In the genomic region with DNA sequence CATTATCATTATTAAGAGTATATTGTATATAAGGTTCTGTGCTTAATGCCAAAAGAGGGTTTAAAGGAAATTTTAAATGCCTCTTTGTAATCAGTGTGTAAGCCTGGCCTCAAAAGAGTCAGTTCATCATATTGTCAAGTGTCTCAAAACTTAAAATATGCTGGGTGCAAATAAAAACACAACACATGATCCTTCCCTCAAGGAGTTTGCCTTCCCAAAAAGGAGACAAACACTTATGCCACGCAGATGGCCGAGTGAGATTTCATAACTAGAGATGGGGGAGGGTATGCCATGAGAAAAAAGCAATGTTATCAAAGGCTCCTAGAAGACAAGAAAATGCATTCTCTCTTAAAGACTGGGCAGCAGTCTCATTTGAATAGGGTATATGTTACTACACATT, we compare ENCODE assay signal across 19 cellular contexts.
"Had no signal": no experiment of that assay in that cellular context is flagged by ENCODE, and none has a peak within 500 bp of the region (broad histone marks: within the 10 kb centered on the region; RNA-seq: fewer than 3 reads in every experiment).

No MANE protein-coding gene starts in this region.

- H3K4me1 Mint-ChIP-seq: neural crest cell; stimulated activated memory B cell treated with anti-CD40 and anti-IgM and Interleukin-4, amounts not matched to agents 10 μg/mL and 1 μg/mL and 100 μg/mL, for 72 hours had no signal

- H3K27me3 Mint-ChIP-seq: stimulated activated memory B cell treated with anti-CD40 and anti-IgM and Interleukin-4, amounts not matched to agents 10 μg/mL and 1 μg/mL and 100 μg/mL, for 72 hours had no signal

- ATAC-seq: heart left ventricle; mucosa of descending colon; natural killer cell; sciatic nerve; stimulated activated memory B cell treated with anti-CD40 and anti-IgM and Interleukin-4, amounts not matched to agents 10 μg/mL and 1 μg/mL and 100 μg/mL, for 72 hours had no signal

- H3K4me1 ChIP-seq: spleen, stomach had no signal

- H3K27ac Mint-ChIP-seq: natural killer cell; stimulated activated memory B cell treated with anti-CD40 and anti-IgM and Interleukin-4, amounts not matched to agents 10 μg/mL and 1 μg/mL and 100 μg/mL, for 72 hours had no signal

- DNase-seq: cortex of kidney; dorsolateral prefrontal cortex; effector CD8-positive, alpha-beta T cell; heart left ventricle; hippocampal formation; kidney glomerular epithelial cell; mucosa of descending colon; natural killer cell; posterior cingulate gyrus; spleen; stimulated activated CD4-positive, alpha-beta T cell treated with anti-CD3 and anti-CD28 coated beads, Interleukin-15, amount 100 ng/mL, for 24 hours; stimulated activated CD4-positive, alpha-beta T cell treated with anti-CD3 and anti-CD28 coated beads, Interleukin-1b, Interleukin-23, amount 100 ng/mL, for 48 hours; stimulated activated CD4-positive, alpha-beta T cell treated with anti-CD3 and anti-CD28 coated beads, Interleukin-4, amount 100 ng/mL, for 24 hours; stomach; substantia nigra; trophoblast cell had no signal

- H3K27me3 ChIP-seq: dorsolateral prefrontal cortex, heart left ventricle, spleen, stomach had no signal

- H3K4me3 Mint-ChIP-seq: natural killer cell; neural crest cell; stimulated activated memory B cell treated with anti-CD40 and anti-IgM and Interleukin-4, amounts not matched to agents 10 μg/mL and 1 μg/mL and 100 μg/mL, for 72 hours had no signal

- H3K9me3 ChIP-seq: heart left ventricle, mucosa of descending colon, spleen, stomach had no signal

- H3K4me3 ChIP-seq: dorsolateral prefrontal cortex, heart left ventricle, mucosa of descending colon, spleen, stomach had no signal

- H3K27ac ChIP-seq: heart left ventricle, spleen, stomach had no signal

- H3K9me3 Mint-ChIP-seq: natural killer cell; neural crest cell; stimulated activated memory B cell treated with anti-CD40 and anti-IgM and Interleukin-4, amounts not matched to agents 10 μg/mL and 1 μg/mL and 100 μg/mL, for 72 hours had no signal
